In the genomic region with DNA sequence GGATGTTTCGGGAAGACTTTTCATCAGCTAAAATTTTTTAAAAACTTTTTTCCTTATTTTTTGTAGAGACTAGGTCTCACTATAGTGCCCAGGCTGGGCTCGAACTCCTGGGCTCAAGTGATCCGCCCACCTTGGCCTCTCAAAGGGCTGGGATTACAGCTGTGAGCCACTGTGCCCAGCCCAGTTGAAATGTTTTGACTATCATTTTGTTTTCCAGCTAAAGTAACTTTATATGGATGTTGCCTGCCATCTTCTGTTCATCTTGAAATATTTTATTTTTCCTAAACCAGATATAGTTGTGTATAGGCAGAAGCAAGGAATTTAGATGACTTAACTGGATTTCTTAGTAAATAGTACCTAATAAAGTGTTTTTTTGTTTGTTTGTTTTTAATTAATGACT, we compare ENCODE assay signal across 1 cellular context.
TF ChIP-seq lines count a peak whose summit lies in the region.

No MANE protein-coding gene starts in this region.

TF ChIP-seq in HepG2, 621 proteins besides CTCF, POLR2A, EP300 and RAD21:
- peak; percentile 35 for TF ChIP-seq STAG1 (CRISPR knock-in tag; IDR thresholded peaks at IDR 0.05)
- no peak for TF ChIP-seq SRF (IDR thresholded peaks at IDR 0.05; ENCODE audit: low read depth, low read length)
